In genomic region chr18:76566987-76567386, GRCh38 we compare ENCODE assay signal across 22 cellular contexts.
"Had no signal": no experiment of that assay in that cellular context is flagged by ENCODE, and none has a peak within 500 bp of the region (broad histone marks: within the 10 kb centered on the region; RNA-seq: fewer than 3 reads in every experiment).

No MANE protein-coding gene starts in this region.

- H3K4me3 Mint-ChIP-seq: activated naive CD8-positive, alpha-beta T cell treated with anti-CD3 and anti-CD28 coated beads, Interleukin-2, amount 10 ng/mL, durations not matched to agents 7 days and 5 days; activated T-cell treated with anti-CD3 and anti-CD28 coated beads, Interleukin-2, amount 50 U/mL, for 24 hours; activated T-helper 17 cell treated with anti-CD3 and anti-CD28 coated beads, Interleukin-2, amount 50 U/mL, for 72 hours; natural killer cell treated with Interleukin-12 subunit alpha and Interleukin-12 subunit beta and Interleukin-15 and Interleukin-18, amount 100 ng/mL, for 72 hours; stimulated activated naive CD8-positive, alpha-beta T cell treated with anti-CD3 and anti-CD28 coated beads, Interleukin-15, Interleukin-2, amounts not matched to agents 100 ng/mL and 50 ng/mL, for 24 hours had no signal

- ATAC-seq: activated T-helper 17 cell treated with anti-CD3 and anti-CD28 coated beads, Interleukin-2, amount 50 U/mL, for 72 hours; left lung; natural killer cell treated with Interleukin-12 subunit alpha and Interleukin-12 subunit beta and Interleukin-15 and Interleukin-18, amount 100 ng/mL, for 72 hours; right cardiac atrium had no signal

- H3K4me3 ChIP-seq: coronary artery, left lung, thyroid gland had no signal

- H3K4me1 ChIP-seq: parathyroid adenoma had no signal

- DNase-seq: activated CD4-positive, alpha-beta T cell treated with anti-CD3 and anti-CD28 coated beads for 1 hour; activated naive CD8-positive, alpha-beta T cell treated with anti-CD3 and anti-CD28 coated beads, Interleukin-2, amount 10 ng/mL, durations not matched to agents 7 days and 5 days; activated T-cell treated with anti-CD3 and anti-CD28 coated beads, Interleukin-2, amount 50 U/mL, for 24 hours; amniotic stem cell; cerebellar nuclear complex; foreskin fibroblast; immature natural killer cell; kidney glomerular epithelial cell; left lung; nucleus accumbens; right cardiac atrium; stimulated activated CD4-positive, alpha-beta T cell treated with anti-CD3 and anti-CD28 coated beads, Interleukin-12 subunit alpha, Interleukin-12 subunit beta, amount 100 ng/mL, for 4 hours; stimulated activated CD4-positive, alpha-beta T cell treated with anti-CD3 and anti-CD28 coated beads, Interleukin-4, amount 100 ng/mL, for 4 hours; substantia nigra; T-helper 1 cell; T-helper 9 cell; thyroid gland had no signal

- H3K36me3 ChIP-seq: left lung, thyroid gland had no signal

- H3K36me3 Mint-ChIP-seq: activated naive CD8-positive, alpha-beta T cell treated with anti-CD3 and anti-CD28 coated beads, Interleukin-2, amount 10 ng/mL, durations not matched to agents 7 days and 5 days; immature natural killer cell; natural killer cell treated with Interleukin-12 subunit alpha and Interleukin-12 subunit beta and Interleukin-15 and Interleukin-18, amount 100 ng/mL, for 72 hours had no signal

- H3K27ac ChIP-seq: coronary artery, parathyroid adenoma, thyroid gland had no signal

- H3K9me3 Mint-ChIP-seq: activated naive CD8-positive, alpha-beta T cell treated with anti-CD3 and anti-CD28 coated beads, Interleukin-2, amount 10 ng/mL, durations not matched to agents 7 days and 5 days; activated T-cell treated with anti-CD3 and anti-CD28 coated beads, Interleukin-2, amount 50 U/mL, for 24 hours; activated T-helper 17 cell treated with anti-CD3 and anti-CD28 coated beads, Interleukin-2, amount 50 U/mL, for 72 hours; immature natural killer cell; natural killer cell treated with Interleukin-12 subunit alpha and Interleukin-12 subunit beta and Interleukin-15 and Interleukin-18, amount 100 ng/mL, for 72 hours; stimulated activated naive CD8-positive, alpha-beta T cell treated with anti-CD3 and anti-CD28 coated beads, Interleukin-15, Interleukin-2, amounts not matched to agents 100 ng/mL and 50 ng/mL, for 24 hours had no signal

- H3K27me3 ChIP-seq: left lung, thyroid gland had no signal

- H3K9me3 ChIP-seq: left lung, thyroid gland had no signal

- H3K27ac Mint-ChIP-seq: activated naive CD8-positive, alpha-beta T cell treated with anti-CD3 and anti-CD28 coated beads, Interleukin-2, amount 10 ng/mL, durations not matched to agents 7 days and 5 days; activated T-cell treated with anti-CD3 and anti-CD28 coated beads, Interleukin-2, amount 50 U/mL, for 24 hours; activated T-helper 17 cell treated with anti-CD3 and anti-CD28 coated beads, Interleukin-2, amount 50 U/mL, for 72 hours; stimulated activated naive CD8-positive, alpha-beta T cell treated with anti-CD3 and anti-CD28 coated beads, Interleukin-15, Interleukin-2, amounts not matched to agents 100 ng/mL and 50 ng/mL, for 24 hours had no signal

- H3K4me1 Mint-ChIP-seq: activated naive CD8-positive, alpha-beta T cell treated with anti-CD3 and anti-CD28 coated beads, Interleukin-2, amount 10 ng/mL, durations not matched to agents 7 days and 5 days had no signal
